In genomic region chr1:203316626-203317093, GRCh38 we compare ENCODE assay signal across 11 cellular contexts. TPM values are rescaled to one million over a fixed set of nuclear protein-coding genes. Genes with fewer than 3 reads are reported as not detected.
A peak's percentile ranks its signal among the peaks of the same experiment; 100 is the strongest.
DNase-seq lines count a peak whose midpoint lies in the region; ATAC-seq and TF ChIP-seq lines count a peak whose summit lies in the region.
"Had no signal": no experiment of that assay in that cellular context is flagged by ENCODE, and none has a peak within 500 bp of the region (broad histone marks: within the 10 kb centered on the region; RNA-seq: fewer than 3 reads in every experiment).

No MANE protein-coding gene starts in this region.

- TF ChIP-seq CTCF in C4-2B (conservative IDR thresholded peaks at IDR 0.05) (no peak), OCI-LY1 (IDR thresholded peaks at IDR 0.05; ENCODE audit: low read length) (no peak), gastroesophageal sphincter (IDR thresholded peaks at IDR 0.05) (no peak), progenitor cell of endocrine pancreas (IDR thresholded peaks at IDR 0.05; ENCODE audit: unreplicated experiment) (no peak)

- H3K9me3 Mint-ChIP-seq in progenitor cell of endocrine pancreas (ENCODE audit: low read depth): no peaks in the 10 kb centered on the region

- peaks cover 7% of the 10 kb centered on the region for H3K36me3 Mint-ChIP-seq in progenitor cell of endocrine pancreas (ENCODE audit: insufficient read depth)

- no peaks in the 10 kb centered on the region for H3K9me2 ChIP-seq in OCI-LY1 (ENCODE audit: low read depth, low read length)

- no peak overlapping the region for H3K4me3 Mint-ChIP-seq in progenitor cell of endocrine pancreas (ENCODE audit: low read depth)

- H3K27me3 Mint-ChIP-seq in progenitor cell of endocrine pancreas: no peaks in the 10 kb centered on the region

- WGBS in gastroesophageal sphincter (ENCODE audit: low coverage in 1 of 2), 2 donors: 24 to 45% methylated on average over 1 to 4 of the region's 4 CpGs

- H2AFZ ChIP-seq in OCI-LY1 (ENCODE audit: low read length): no peak overlapping the region

- no peak for TF ChIP-seq POLR2A in gastroesophageal sphincter (IDR thresholded peaks at IDR 0.05)

- H3K4me2 ChIP-seq in OCI-LY1 (ENCODE audit: low read length): peak overlapping the region; percentile 7; the same call in 1 of the 2 replicates

- H3K4me1 ChIP-seq in OCI-LY1 (ENCODE audit: insufficient read depth, low read length, severe bottlenecking) (peaks cover 79% of the 10 kb centered on the region), gastroesophageal sphincter (peaks cover 3 to 43% (median 5%) of the 10 kb centered on the region in 3 donors)

- H3K4me1 Mint-ChIP-seq in progenitor cell of endocrine pancreas (ENCODE audit: low read depth): peaks cover 32% of the 10 kb centered on the region

- H3F3A ChIP-seq in OCI-LY1 (ENCODE audit: insufficient read depth, low read length): peaks cover 23% of the 10 kb centered on the region

- no peaks in the 10 kb centered on the region for H3K79me2 ChIP-seq in OCI-LY1 (ENCODE audit: insufficient read depth, low read length)

- H3K4me3 ChIP-seq in OCI-LY1 (ENCODE audit: low read depth, low read length, poor library complexity, severe bottlenecking) (no peak overlapping the region), gastroesophageal sphincter (no peak overlapping the region)
- H3K4me3 ChIP-seq: lung, MG63 had no signal

- H3K27ac Mint-ChIP-seq in progenitor cell of endocrine pancreas: peak overlapping the region; percentile 95

- H3K27me3 ChIP-seq in OCI-LY1 (ENCODE audit: insufficient read depth, low read length) (no peaks in the 10 kb centered on the region), gastroesophageal sphincter (no peaks in the 10 kb centered on the region)

- TF ChIP-seq EP300 in gastroesophageal sphincter (IDR thresholded peaks at IDR 0.05): no peak

- DNase-seq in progenitor cell of endocrine pancreas (ENCODE audit: low spot score, unreplicated experiment): no peak
- DNase-seq in NCI-H2227 treated with DMSO at 0.1 percent for 48 hours (lab: John Stamatoyannopoulos, UW): no peak
- no peak for DNase-seq in NCI-H526 treated with DMSO at 0.1 percent for 48 hours (lab: John Stamatoyannopoulos, UW)
- DNase-seq: MG63; stimulated activated naive CD4-positive, alpha-beta T cell treated with Interleukin-2 at 50 U/mL for 16 hours had no signal

- no peaks in the 10 kb centered on the region for H4K20me1 ChIP-seq in OCI-LY1 (ENCODE audit: insufficient read depth, low read length)

- H3K27ac ChIP-seq in C4-2B: peak overlapping the region; percentile 66
- H3K27ac ChIP-seq in OCI-LY1 (ENCODE audit: low read depth, low read length, poor library complexity, severe bottlenecking): peak overlapping the region; percentile 84
- H3K27ac ChIP-seq in gastroesophageal sphincter: peak overlapping the region; percentile 36 to 78 (median 56)

- no peaks in the 10 kb centered on the region for H3K9me3 ChIP-seq in OCI-LY1 (ENCODE audit: low read length)
- no peaks in the 10 kb centered on the region for H3K9me3 ChIP-seq in gastroesophageal sphincter
- H3K9me3 ChIP-seq: MG63 had no signal

- H3K9ac ChIP-seq in OCI-LY1 (ENCODE audit: low read length): peak overlapping the region; percentile 22; the same call in 1 of the 2 replicates

- ATAC-seq in gastroesophageal sphincter (peak; percentile 11), HG03175 (IDR thresholded peaks at IDR 0.05; ENCODE audit: unreplicated experiment) (no peak), GM18511 (IDR thresholded peaks at IDR 0.05; ENCODE audit: unreplicated experiment) (no peak)

- H3K36me3 ChIP-seq in OCI-LY1 (ENCODE audit: insufficient read depth, low read length) (no peaks in the 10 kb centered on the region; the same call in 1 of the 2 replicates), gastroesophageal sphincter (no peaks in the 10 kb centered on the region)
- H3K36me3 ChIP-seq: MG63 had no signal

RNA-seq across cellular contexts. Expression of gene BTG2, which starts 11.3 kb away (rescaled TPM):
- total RNA-seq in gastroesophageal sphincter: 100 to 1,000 TPM in 3 of 4 donors, 10 to 100 TPM in 1; 74.5 to 169 (median 116) TPM
- total RNA-seq in progenitor cell of endocrine pancreas: 103 and 110 TPM in 2 replicates

RNA-seq across cellular contexts. Expression of gene FMOD, which starts 34.3 kb away (rescaled TPM):
- total RNA-seq in gastroesophageal sphincter (10 to 100 TPM; 19.3 to 53.6 (median 37.9) TPM), progenitor cell of endocrine pancreas (2.5 and 3.1 TPM in 2 replicates)
